9 cellular contexts compared by ENCODE assay signal in genomic region chr16:24540575-24541240, GRCh38. TPM values are rescaled to one million over a fixed set of nuclear protein-coding genes. Genes with fewer than 3 reads are reported as not detected.
DNase-seq lines count a peak whose midpoint lies in the region; ATAC-seq, FAIRE-seq and TF ChIP-seq lines count a peak whose summit lies in the region.
"Had no signal": no experiment of that assay in that cellular context is flagged by ENCODE, and none has a peak within 500 bp of the region (broad histone marks: within the 10 kb centered on the region; RNA-seq: fewer than 3 reads in every experiment).

No MANE protein-coding gene starts in this region.

- peaks cover 69% of the 10 kb centered on the region for H3K79me2 ChIP-seq in K562 (ENCODE audit: control insufficient read depth, insufficient read depth, low read length)

- H3K9me3 ChIP-seq in K562 (replicated peaks; ENCODE audit: control insufficient read depth, insufficient read depth, low read depth, low read length) (no peaks in the 10 kb centered on the region), left lung (no peaks in the 10 kb centered on the region), testis (no peaks in the 10 kb centered on the region)

- H3K9me1 ChIP-seq in K562 (ENCODE audit: control insufficient read depth, insufficient read depth, low read length), result no peaks in the 10 kb centered on the region

- peak; percentile 48 for FAIRE-seq in K562 (lab: Jason Lieb, UNC)
- FAIRE-seq: endometrium had no signal

- peak overlapping the region; percentile 95 for H3K4me2 ChIP-seq in K562 (ENCODE audit: insufficient read depth, low read length)

- H3K9ac ChIP-seq in K562 (ENCODE audit: insufficient read depth in 1 of 2, low read depth in 2 of 2, low read length in 2 of 2), result peak overlapping the region; percentile 93 to 100

- intact Hi-C loops in K562 (cut with micrococcal nuclease), result no loop called here
- intact Hi-C loops in left lung (cut with DNase I), result no loop called here
- intact Hi-C loops in testis (cut with DNase I; ENCODE audit: low total_unique reads), result no loop called here

- peak; percentile 10 for DNase-seq in activated naive CD4-positive, alpha-beta T cell treated with Interleukin-2 at 50 U/mL for 16 hours
- no peak for DNase-seq in activated naive CD4-positive, alpha-beta T cell (lab: John Stamatoyannopoulos, UW)
- DNase-seq in NOMO-1 treated with dmso at 0.1 percent for 144 hours (lab: John Stamatoyannopoulos, UW; ENCODE audit: unreplicated experiment) (peak; percentile 12), K562 (ENCODE audit: extremely low read depth in 1 of 4, low spot score in 3 of 4) (peak in 2 of 4 experiments; percentile 17 to 51), left lung (no peak), testis (peak; percentile 53)

- TF ChIP-seq RAD21 in K562 (CRISPR knock-in tag; conservative IDR thresholded peaks at IDR 0.05 in 1 of 2, IDR thresholded peaks at IDR 0.05 in 1 of 2), result no peak

- H3K4me1 ChIP-seq in K562 (replicated peaks in 1 of 2; ENCODE audit: control insufficient read depth in 2 of 2, insufficient read depth in 2 of 2, low read length in 2 of 2), result peaks cover 7 to 20% of the 10 kb centered on the region in 2 experiments; a peak in 3 of 5 replicates
- H3K4me1 ChIP-seq in left lung, result peaks cover 19 to 56% of the 10 kb centered on the region in 2 donors
- H3K4me1 ChIP-seq in testis, result peaks cover 36% of the 10 kb centered on the region

- POLR2A ChIA-PET in K562 (lab: Yijun Ruan, JAX), result interaction anchor here (0.5 to 6.4 kb wide), 8 partner anchors 11 to 208 kb away, joined by 3 to 71 read pairs (median 4); no protein-coding TSS in a partner anchor

- TSS peak; percentile 26 for BruUV-seq in K562 (replicated peaks; lab: Mats Ljungman, UMichigan)

- no peak overlapping the region for H2AFZ ChIP-seq in K562 (ENCODE audit: low read depth, low read length)

- ATAC-seq in K562, result peak; percentile 22
- ATAC-seq in left lung, result peak; percentile 7
- ATAC-seq in GM21528 (IDR thresholded peaks at IDR 0.05; ENCODE audit: low FRiP score, unreplicated experiment), result no peak
- ATAC-seq in GM19455 (IDR thresholded peaks at IDR 0.05; ENCODE audit: unreplicated experiment), result no peak

- TF ChIP-seq CTCF in K562 (IDR thresholded peaks at IDR 0.05 in 2 of 3, conservative IDR thresholded peaks at IDR 0.05 in 1 of 3; ENCODE audit: insufficient read depth in 2 of 3, low read depth in 1 of 3, low read length in 3 of 3) (no peak), left lung (IDR thresholded peaks at IDR 0.05) (no peak), testis (IDR thresholded peaks at IDR 0.05) (no peak)

- peaks cover 26% of the 10 kb centered on the region for H4K20me1 ChIP-seq in K562 (replicated peaks; ENCODE audit: control insufficient read depth, insufficient read depth, low read length)

- TF ChIP-seq EP300 in K562 (IDR thresholded peaks at IDR 0.05; ENCODE audit: low read length), result no peak

- TF ChIP-seq POLR2A in K562 (conservative IDR thresholded peaks at IDR 0.05) (0 out of 2 replicates have a peak, but pooled peaks have one; percentile 24), testis (IDR thresholded peaks at IDR 0.05) (no peak)

- H3K36me3 ChIP-seq in K562 (ENCODE audit: control insufficient read depth, insufficient read depth, low read length) (peaks cover 37% of the 10 kb centered on the region), left lung (no peaks in the 10 kb centered on the region), testis (ENCODE audit: low read depth, missing control alignments) (no peaks in the 10 kb centered on the region)

- CTCF ChIA-PET in K562 (lab: Yijun Ruan, JAX; ENCODE audit: low intra/inter-chr PET ratio), result interaction anchor here (0.6 kb wide), 1 partner anchor 22 kb away, joined by 6 read pairs; no protein-coding TSS in a partner anchor

- H3K27me3 ChIP-seq in K562 (ENCODE audit: control insufficient read depth in 2 of 2, insufficient read depth in 2 of 2, low read length in 2 of 2), result no peaks in the 10 kb centered on the region
- H3K27me3 ChIP-seq in left lung, result no peaks in the 10 kb centered on the region
- H3K27me3 ChIP-seq in testis, result no peaks in the 10 kb centered on the region

- in situ Hi-C loops in K562 (cut with MboI), result no loop called here

- WGBS in K562 (ENCODE audit: insufficient coverage, low coverage, missing lambda C conversion rate), result 1% methylated on average over 14 of the region's 14 CpGs
- WGBS in testis, 2 donors, result 0% methylated on average over 14 of the region's 14 CpGs

- H3K4me3 ChIP-seq in K562 (peak overlapping the region; percentile 93), left lung (peak overlapping the region; percentile 92 to 93), testis (peak overlapping the region; percentile 92 to 96)

- peak overlapping the region; percentile 97 for H3K27ac ChIP-seq in K562 (ENCODE audit: extremely low read depth, low read depth, low read length)
- peak overlapping the region; percentile 100 for H3K27ac ChIP-seq in left lung
- peak overlapping the region; percentile 100 for H3K27ac ChIP-seq in testis

TF ChIP-seq in K562, 482 proteins besides CTCF, POLR2A, EP300 and RAD21:
- TF ChIP-seq MBD2 (IDR thresholded peaks at IDR 0.05; ENCODE audit: borderline replicate concordance, low read depth) (0 out of 2 replicates have a peak, but pooled peaks have one; percentile 0), HMBOX1 (IDR thresholded peaks at IDR 0.05) (peak; percentile 49), KDM1A (IDR thresholded peaks at IDR 0.05) (0 out of 4 replicates have a peak, but pooled peaks of 1 of the 2 experiments have one; percentile 5), THAP7 (CRISPR knock-in tag; IDR thresholded peaks at IDR 0.05) (no peak), HNRNPL (IDR thresholded peaks at IDR 0.05; ENCODE audit: low read depth, low read length) (no peak), ZNF785 (CRISPR knock-in tag; IDR thresholded peaks at IDR 0.05) (no peak), ZNF121 (CRISPR knock-in tag; conservative IDR thresholded peaks at IDR 0.05) (no peak), NR4A1 (CRISPR knock-in tag; IDR thresholded peaks at IDR 0.05) (no peak), NR4A1 (tag; IDR thresholded peaks at IDR 0.05) (no peak), VEZF1 (CRISPR knock-in tag; IDR thresholded peaks at IDR 0.05) (peak; percentile 55; the same call in 1 of the 2 replicates), YY1 (IDR thresholded peaks at IDR 0.05; ENCODE audit: borderline replicate concordance in 1 of 3, control insufficient read depth in 1 of 3, extremely low read depth in 1 of 3, insufficient read depth in 3 of 3, insufficient read length in 1 of 3, insufficient replicate concordance in 2 of 3, low read depth in 1 of 3, low read length in 2 of 3) (peak in 1 of 3 experiments; percentile 80), ZNF316 (IDR thresholded peaks at IDR 0.05) (peak; percentile 46), ZNF57 (CRISPR knock-in tag; IDR thresholded peaks at IDR 0.05) (no peak)

RNA-seq across cellular contexts. Expression of gene RBBP6, which starts 1.3 kb away (rescaled TPM):
- 112 and 269 TPM in 2 replicates for total RNA-seq in K562 (2011; cell fraction: chromatin; rRNA removed; ENCODE audit: low replicate concordance)
- total RNA-seq in K562 (2011; cell fraction: nucleolus; rRNA removed), result 67.9 and 77.8 TPM in 2 replicates
- total RNA-seq in K562 (2011; cell fraction: nucleoplasm; rRNA removed), result 144 and 226 TPM in 2 replicates
- total RNA-seq in K562 (2014; rRNA removed) (19.2 and 24.5 TPM in 2 replicates), K562 (2014; rRNA removed; fragmentation: Illumina TruSeq; extraction: Trizol) (40.2 and 43.0 TPM in 2 replicates), K562 (2015; rRNA removed; fragmentation: Illumina TruSeq; extraction: Trizol) (42.5 and 42.7 TPM in 2 replicates), K562 (2021) (61.0 and 63.4 TPM in 2 replicates), left lung (10 to 100 TPM; 39.1 to 39.7 TPM), testis (100 to 1,000 TPM; 112 to 126 TPM)
- polyA plus RNA-seq in K562 (2011; rRNA removed) (73.5 and 76.6 TPM in 2 replicates), K562 (2014; fragmentation: Illumina TruSeq; extraction: Trizol) (45.4 and 57.2 TPM in 2 replicates), K562 (2014; fragmentation: Nextera tagmentation; extraction: Ambion mirVana) (10 to 100 TPM; 21.9 to 25.6 TPM), K562 (2014; rRNA removed) (53.5 and 58.1 TPM in 2 replicates), testis (ENCODE audit: insufficient read depth, low read depth, low replicate concordance) (43.3 TPM)
- polyA plus RNA-seq in K562 (2011; cell fraction: cytosol; rRNA removed), result 14.9 and 20.6 TPM in 2 replicates
- polyA plus RNA-seq in K562 (2011; cell fraction: nucleus; rRNA removed), result 105 and 129 TPM in 2 replicates
- 36.1 and 39.9 TPM in 2 replicates for polyA plus RNA-seq in K562 (2012)
- polyA minus RNA-seq in K562 (2011; rRNA and poly(A)+ RNA removed), result 81.8 and 106 TPM in 2 replicates
- polyA minus RNA-seq in K562 (2011; cell fraction: cytosol; rRNA and poly(A)+ RNA removed), result 21.7 and 24.2 TPM in 2 replicates
- 92.5 and 164 TPM in 2 replicates for polyA minus RNA-seq in K562 (2011; cell fraction: nucleus; rRNA and poly(A)+ RNA removed)

Comparison
In these comparisons a context has a peak if more than half of its experiments do, and no peak if none do; other contexts are left out.
1. DNase-seq: peak in activated naive CD4-positive, alpha-beta T cell treated with Interleukin-2 at 50 U/mL for 16 hours (single experiment), NOMO-1 treated with dmso at 0.1 percent for 144 hours (single experiment) and testis (single experiment); none in activated naive CD4-positive, alpha-beta T cell (0 of 4) and left lung (0 of 2).
2. ATAC-seq: peak in K562 (single experiment) and left lung (single experiment); none in GM21528 (single experiment) and GM19455 (single experiment).
3. Peak in every context shown above with its lines, with median percentiles within 50 percentile points of each other: H3K27ac ChIP-seq and H3K4me3 ChIP-seq.